ENCODE assay signal across 1 cellular context in genomic region chr17:29120439-29120838, GRCh38.
TF ChIP-seq lines count a peak whose summit lies in the region.

No MANE protein-coding gene starts in this region.

TF ChIP-seq in H1, 55 proteins besides CTCF, POLR2A, EP300 and RAD21 (continued from another document):
- TF ChIP-seq RXRA (IDR thresholded peaks at IDR 0.05; ENCODE audit: insufficient read depth, low read depth, low read length) (no peak), SP4 (IDR thresholded peaks at IDR 0.05; ENCODE audit: low read length) (no peak), CBX8 (IDR thresholded peaks at IDR 0.05; ENCODE audit: borderline replicate concordance, low read depth, low read length) (no peak), TAF7 (optimal IDR thresholded peaks at IDR 0.05; ENCODE audit: borderline replicate concordance, low read depth, low read length) (no peak), FOSL1 (IDR thresholded peaks at IDR 0.05; ENCODE audit: insufficient read depth, low read depth, low read length) (no peak), EGR1 (IDR thresholded peaks at IDR 0.05; ENCODE audit: borderline replicate concordance, low read depth, low read length) (no peak), SAP30 (IDR thresholded peaks at IDR 0.05; ENCODE audit: insufficient read depth, insufficient replicate concordance, low read length) (no peak), MAFK (IDR thresholded peaks at IDR 0.05; ENCODE audit: low read depth, low read length) (no peak), NANOG (IDR thresholded peaks at IDR 0.05; ENCODE audit: insufficient read depth, low read depth, low read length, poor library complexity, severe bottlenecking) (no peak), ATF3 (IDR thresholded peaks at IDR 0.05; ENCODE audit: insufficient read depth, low read depth, low read length) (no peak), TBP (IDR thresholded peaks at IDR 0.05; ENCODE audit: low read depth, low read length) (no peak), RFX5 (IDR thresholded peaks at IDR 0.05; ENCODE audit: borderline replicate concordance, low read depth, low read length) (no peak), SIX5 (IDR thresholded peaks at IDR 0.05; ENCODE audit: low read depth, low read length) (no peak), TEAD4 (IDR thresholded peaks at IDR 0.05; ENCODE audit: low read depth, low read length) (no peak), NRF1 (IDR thresholded peaks at IDR 0.05; ENCODE audit: low read depth, low read length) (no peak), TCF12 (IDR thresholded peaks at IDR 0.05; ENCODE audit: low read depth, low read length) (no peak), GTF2F1 (IDR thresholded peaks at IDR 0.05; ENCODE audit: borderline replicate concordance, low read depth, low read length) (no peak)
